25 cellular contexts compared by ENCODE assay signal in the genomic region with DNA sequence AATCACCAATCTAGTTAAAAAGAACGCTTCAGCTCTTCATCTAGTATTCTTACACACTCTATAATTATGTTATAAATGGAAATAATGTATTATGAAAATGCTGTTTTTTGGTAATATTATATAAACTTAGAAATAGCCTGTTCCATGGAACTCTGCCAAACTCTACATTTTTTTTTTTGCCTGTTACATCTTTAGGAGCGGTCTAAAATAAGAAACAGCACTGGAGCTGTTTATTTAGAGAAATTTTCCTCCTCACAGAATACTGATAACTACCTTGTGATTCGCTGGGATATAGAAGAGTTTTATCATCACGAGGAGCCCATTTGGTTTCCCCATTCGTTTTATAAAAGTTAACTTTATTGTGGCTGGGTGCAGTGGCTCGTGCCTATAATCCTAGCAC.
"Had no signal": no experiment of that assay in that cellular context is flagged by ENCODE, and none has a peak within 500 bp of the region (broad histone marks: within the 10 kb centered on the region; RNA-seq: fewer than 3 reads in every experiment).

No MANE protein-coding gene starts in this region.

- FAIRE-seq: colon had no signal

- H3K27me3 ChIP-seq: neutrophil, pancreas, right lobe of liver, stomach, testis, tibial nerve, upper lobe of left lung, uterus had no signal

- H3K4me1 ChIP-seq: right lobe of liver, upper lobe of left lung, uterus had no signal

- H3K9me3 ChIP-seq: mucosa of descending colon, neutrophil, pancreas, right lobe of liver, stomach, testis, tibial nerve, upper lobe of left lung, uterus had no signal

- H3K4me3 ChIP-seq: mucosa of descending colon, pancreas, right lobe of liver, stomach, testis, tibial nerve, upper lobe of left lung, uterus had no signal

- H3K36me3 ChIP-seq: right lobe of liver, uterus had no signal

- DNase-seq: cerebellar nuclear complex; effector CD8-positive, alpha-beta T cell; endodermal cell; hypothalamus; immature natural killer cell; kidney; mesenchymal stem cell; mucosa of descending colon; naive B cell; pancreas; right lobe of liver; stimulated activated CD4-positive, alpha-beta T cell treated with anti-CD3 and anti-CD28 coated beads, Interleukin-2, amount 100 ng/mL, for 24 hours; stimulated activated CD4-positive, alpha-beta T cell treated with anti-CD3 and anti-CD28 coated beads, Interleukin-4, amount 100 ng/mL, for 24 hours; stimulated activated naive CD4-positive, alpha-beta T cell treated with Interleukin-2 at 50 U/mL for 16 hours; stomach; testis; upper lobe of left lung; uterus had no signal

- H3K27ac ChIP-seq: neutrophil, pancreas, right lobe of liver, stomach, tibial nerve, upper lobe of left lung, uterus had no signal

- ATAC-seq: esophagus mucosa; left lobe of liver; mucosa of descending colon; natural killer cell treated with Interleukin-12 subunit alpha and Interleukin-12 subunit beta and Interleukin-15 and Interleukin-18, amount 100 ng/mL, for 72 hours; pancreas; right lobe of liver; stimulated activated effector memory CD8-positive, alpha-beta T cell treated with anti-CD3 and anti-CD28 coated beads, Interleukin-12 subunit alpha, Interleukin-12 subunit beta, amount 100 ng/mL, for 72 hours had no signal
